16 cellular contexts compared by ENCODE assay signal in genomic region chr14:96575233-96575632, GRCh38.
DNase-seq lines count a peak whose midpoint lies in the region; ATAC-seq and TF ChIP-seq lines count a peak whose summit lies in the region.
"Had no signal": no experiment of that assay in that cellular context is flagged by ENCODE, and none has a peak within 500 bp of the region (broad histone marks: within the 10 kb centered on the region; RNA-seq: fewer than 3 reads in every experiment).

No MANE protein-coding gene starts in this region.

- no peak for TF ChIP-seq RAD21 in SK-N-SH (IDR thresholded peaks at IDR 0.05; ENCODE audit: low read length)

- H3K9me3 ChIP-seq in SK-N-SH (no peaks in the 10 kb centered on the region), SK-N-MC (ENCODE audit: low read depth, low read length) (no peaks in the 10 kb centered on the region), esophagus muscularis mucosa (no peaks in the 10 kb centered on the region), WERI-Rb-1 (ENCODE audit: severe bottlenecking) (no peaks in the 10 kb centered on the region)
- H3K9me3 ChIP-seq: Caco-2, SJCRH30 had no signal

- CTCF ChIA-PET in SK-N-SH (lab: Yijun Ruan, JAX) = interaction anchor here (0.9 to 11.6 kb wide), 9 partner anchors 8 to 474 kb away, joined by 3 to 170 read pairs (median 4); no protein-coding TSS in a partner anchor
- CTCF ChIA-PET in activated CD4-positive, alpha-beta memory T cell treated with anti-CD3 and anti-CD28 coated beads for 36 hours (lab: Charles Lee) = interaction anchor here (1.7 kb wide), 1 partner anchor 166 kb away, joined by 3 read pairs; no protein-coding TSS in a partner anchor

- H3K27ac Mint-ChIP-seq in activated CD4-positive, alpha-beta memory T cell treated with anti-CD3 and anti-CD28 coated beads for 36 hours = no peak overlapping the region

- H3K27me3 ChIP-seq in SK-N-SH (ENCODE audit: insufficient read depth) = no peaks in the 10 kb centered on the region
- no peaks in the 10 kb centered on the region for H3K27me3 ChIP-seq in esophagus muscularis mucosa
- no peaks in the 10 kb centered on the region for H3K27me3 ChIP-seq in WERI-Rb-1 (ENCODE audit: insufficient read depth, low read depth, severe bottlenecking)
- H3K27me3 ChIP-seq: SJCRH30 had no signal

- no peaks in the 10 kb centered on the region for H3K4me1 Mint-ChIP-seq in activated CD4-positive, alpha-beta memory T cell treated with anti-CD3 and anti-CD28 coated beads for 36 hours (ENCODE audit: low read depth)
- peaks cover 11% of the 10 kb centered on the region for H3K4me1 Mint-ChIP-seq in activated T-cell treated with anti-CD3 and anti-CD28 coated beads, Interleukin-2, amount 50 U/mL, for 4 hours (ENCODE audit: low read depth)
- H3K4me1 Mint-ChIP-seq: CD14-positive monocyte had no signal

- no peak overlapping the region for H3K4me3 ChIP-seq in SK-N-SH (ENCODE audit: low read depth in 2 of 2, low read length in 1 of 2)
- H3K4me3 ChIP-seq in SK-N-MC = no peak overlapping the region
- no peak overlapping the region for H3K4me3 ChIP-seq in esophagus muscularis mucosa
- H3K4me3 ChIP-seq in WERI-Rb-1 (ENCODE audit: low read depth, low read length) = no peak overlapping the region
- H3K4me3 ChIP-seq: SJCRH30 had no signal

- H3F3A ChIP-seq in SK-N-SH (replicated peaks; ENCODE audit: insufficient read depth) = no peaks in the 10 kb centered on the region

- intact Hi-C loops in esophagus muscularis mucosa (cut with DNase I) = no loop called here
- intact Hi-C loops in activated CD4-positive, alpha-beta memory T cell treated with anti-CD3 and anti-CD28 coated beads for 36 hours (cut with micrococcal nuclease) = no loop called here

- DNase-seq in SK-N-SH (no peak), SK-N-MC (ENCODE audit: low read depth, low spot score) (no peak), esophagus muscularis mucosa (ENCODE audit: extremely low spot score) (no peak), WERI-Rb-1 (no peak)
- no peak for DNase-seq in activated CD4-positive, alpha-beta memory T cell treated with anti-CD3 and anti-CD28 coated beads for 36 hours
- DNase-seq in activated T-cell treated with anti-CD3 and anti-CD28 coated beads, Interleukin-2, amount 50 U/mL, for 4 hours = no peak
- DNase-seq: Caco-2; GF-D8; KG1; NCI-H187 treated with DMSO at 0.1 percent for 48 hours; NK-92 treated with Interleukin-12 subunit alpha and Interleukin-12 subunit beta, amount 100 ng/mL, for 24 hours; OCI-M1 had no signal

- H3K9ac ChIP-seq in SK-N-SH (no peak overlapping the region), SK-N-MC (ENCODE audit: insufficient read length) (no peak overlapping the region)

- H3K27ac ChIP-seq in SK-N-SH (ENCODE audit: low read depth in 2 of 2, low read length in 1 of 2) = no peak overlapping the region; a peak in 1 of 4 replicates
- peak overlapping the region; percentile 61; the same call in 1 of the 2 replicates for H3K27ac ChIP-seq in SK-N-MC
- peak overlapping the region in 3 of 4 donors; percentile 4 to 49 (median 20) for H3K27ac ChIP-seq in esophagus muscularis mucosa (replicated peaks in 1 of 4)
- no peak overlapping the region for H3K27ac ChIP-seq in WERI-Rb-1
- H3K27ac ChIP-seq: RWPE1, SJCRH30 had no signal

- no peaks in the 10 kb centered on the region for H3K79me2 ChIP-seq in SK-N-SH (ENCODE audit: insufficient read depth)

- H3K36me3 Mint-ChIP-seq in activated CD4-positive, alpha-beta memory T cell treated with anti-CD3 and anti-CD28 coated beads for 36 hours = peaks cover 2% of the 10 kb centered on the region
- H3K36me3 Mint-ChIP-seq in activated T-cell treated with anti-CD3 and anti-CD28 coated beads, Interleukin-2, amount 50 U/mL, for 4 hours (ENCODE audit: insufficient read depth) = peaks cover 15% of the 10 kb centered on the region

- no peak overlapping the region for H3K4me3 Mint-ChIP-seq in activated CD4-positive, alpha-beta memory T cell treated with anti-CD3 and anti-CD28 coated beads for 36 hours
- H3K4me3 Mint-ChIP-seq in activated T-cell treated with anti-CD3 and anti-CD28 coated beads, Interleukin-2, amount 50 U/mL, for 4 hours = no peak overlapping the region
- H3K4me3 Mint-ChIP-seq: CD14-positive monocyte had no signal

- POLR2A ChIA-PET in SK-N-SH (lab: Yijun Ruan, JAX) = no interaction called here
- POLR2A ChIA-PET in activated CD4-positive, alpha-beta memory T cell treated with anti-CD3 and anti-CD28 coated beads for 36 hours (lab: Charles Lee) = no interaction called here

- no peak for TF ChIP-seq POLR2A in esophagus muscularis mucosa (IDR thresholded peaks at IDR 0.05; ENCODE audit: low read depth)

- no peaks in the 10 kb centered on the region for H3K9me3 Mint-ChIP-seq in activated CD4-positive, alpha-beta memory T cell treated with anti-CD3 and anti-CD28 coated beads for 36 hours
- H3K9me3 Mint-ChIP-seq in activated T-cell treated with anti-CD3 and anti-CD28 coated beads, Interleukin-2, amount 50 U/mL, for 4 hours = no peaks in the 10 kb centered on the region
- H3K9me3 Mint-ChIP-seq: CD14-positive monocyte had no signal

- TF ChIP-seq CTCF in SK-N-SH (IDR thresholded peaks at IDR 0.05) (no peak), esophagus muscularis mucosa (IDR thresholded peaks at IDR 0.05) (no peak), WERI-Rb-1 (IDR thresholded peaks at IDR 0.05; ENCODE audit: low read depth, low read length) (no peak)

- H2AFZ ChIP-seq in SK-N-SH (ENCODE audit: low read depth) = no peak overlapping the region

- peaks cover 16 to 17% of the 10 kb centered on the region in 2 experiments; a peak in 3 of 4 replicates for H3K4me1 ChIP-seq in SK-N-SH (ENCODE audit: control insufficient read depth in 1 of 2, insufficient read depth in 2 of 2, low read depth in 1 of 2, low read length in 1 of 2)
- H3K4me1 ChIP-seq in esophagus muscularis mucosa = peaks cover 11 to 49% (median 35%) of the 10 kb centered on the region in 4 donors

- no peaks in the 10 kb centered on the region for H3K9me2 ChIP-seq in SK-N-SH

- 97% methylated on average over 2 of the region's 2 CpGs for WGBS in SK-N-SH (ENCODE audit: low lambda C conversion rate)
- WGBS in esophagus muscularis mucosa = 58% methylated on average over 2 of the region's 2 CpGs

- peak; percentile 21; the same call in 2 of the 3 replicates for ATAC-seq in SK-N-SH treated with all-trans-retinoic acid at 6 μM for 48 hours
- no peak for ATAC-seq in activated T-cell treated with anti-CD3 and anti-CD28 coated beads, Interleukin-2, amount 50 U/mL, for 4 hours

- no peak overlapping the region for H3K4me2 ChIP-seq in SK-N-SH

- H3K36me3 ChIP-seq in SK-N-SH (replicated peaks in 1 of 2; ENCODE audit: control insufficient read depth in 1 of 2, insufficient read depth in 2 of 2, low read length in 1 of 2) (peaks cover 11 to 19% of the 10 kb centered on the region in 2 experiments), SK-N-MC (ENCODE audit: insufficient read depth, low read length) (peaks cover 28% of the 10 kb centered on the region), esophagus muscularis mucosa (peaks cover 0 to 15% (median 2%) of the 10 kb centered on the region in 4 donors), WERI-Rb-1 (no peaks in the 10 kb centered on the region)
- H3K36me3 ChIP-seq: SJCRH30 had no signal

- no peak for TF ChIP-seq EP300 in SK-N-SH (IDR thresholded peaks at IDR 0.05; ENCODE audit: borderline replicate concordance in 1 of 2, low read depth in 1 of 2, low read length in 1 of 2)
- TF ChIP-seq EP300 in esophagus muscularis mucosa (IDR thresholded peaks at IDR 0.05) = no peak

- no peaks in the 10 kb centered on the region for H4K20me1 ChIP-seq in SK-N-SH (ENCODE audit: insufficient read depth)

- no peaks in the 10 kb centered on the region for H3K27me3 Mint-ChIP-seq in activated CD4-positive, alpha-beta memory T cell treated with anti-CD3 and anti-CD28 coated beads for 36 hours
- no peaks in the 10 kb centered on the region for H3K27me3 Mint-ChIP-seq in activated T-cell treated with anti-CD3 and anti-CD28 coated beads, Interleukin-2, amount 50 U/mL, for 4 hours (ENCODE audit: low read depth)

TF ChIP-seq in SK-N-SH treated with all-trans-retinoic acid at 6 μM for 48 hours, 23 proteins besides CTCF, POLR2A, EP300 and RAD21 (continues in another document):
- TF ChIP-seq PPARA (CRISPR knock-in tag; IDR thresholded peaks at IDR 0.05; ENCODE audit: borderline replicate concordance) (no peak), GLIS3 (CRISPR knock-in tag; IDR thresholded peaks at IDR 0.05) (no peak)

TF ChIP-seq in SK-N-SH, 30 proteins besides CTCF, POLR2A, EP300 and RAD21 (continues in another document):
- TF ChIP-seq POLR2AphosphoS5 (IDR thresholded peaks at IDR 0.05; ENCODE audit: low read depth, low read length) (no peak), GABPA (IDR thresholded peaks at IDR 0.05; ENCODE audit: low read depth) (no peak), USF2 (IDR thresholded peaks at IDR 0.05; ENCODE audit: borderline replicate concordance, low read depth, low read length) (no peak), YY1 (IDR thresholded peaks at IDR 0.05; ENCODE audit: low read depth) (no peak), FOXJ3 (CRISPR knock-in tag; IDR thresholded peaks at IDR 0.05) (no peak), RXRA (IDR thresholded peaks at IDR 0.05; ENCODE audit: borderline replicate concordance, low read depth) (no peak), ELF1 (IDR thresholded peaks at IDR 0.05) (no peak), SIN3A (IDR thresholded peaks at IDR 0.05; ENCODE audit: borderline replicate concordance, low read depth, low read length) (no peak), EZH2phosphoT487 (IDR thresholded peaks at IDR 0.05; ENCODE audit: borderline replicate concordance, low read depth) (no peak), JUND (IDR thresholded peaks at IDR 0.05) (no peak), NFIC (IDR thresholded peaks at IDR 0.05; ENCODE audit: borderline replicate concordance) (no peak), FOSL2 (IDR thresholded peaks at IDR 0.05; ENCODE audit: borderline replicate concordance, low read depth) (no peak)

Comparison
In these comparisons a context has a peak if more than half of its experiments do, and no peak if none do; other contexts are left out.
1. H3K27ac ChIP-seq: peak in SK-N-MC (single experiment) and esophagus muscularis mucosa (3 of 4); none in SK-N-SH (0 of 2) and WERI-Rb-1 (single experiment).